13 cellular contexts compared by ENCODE assay signal in the genomic region with DNA sequence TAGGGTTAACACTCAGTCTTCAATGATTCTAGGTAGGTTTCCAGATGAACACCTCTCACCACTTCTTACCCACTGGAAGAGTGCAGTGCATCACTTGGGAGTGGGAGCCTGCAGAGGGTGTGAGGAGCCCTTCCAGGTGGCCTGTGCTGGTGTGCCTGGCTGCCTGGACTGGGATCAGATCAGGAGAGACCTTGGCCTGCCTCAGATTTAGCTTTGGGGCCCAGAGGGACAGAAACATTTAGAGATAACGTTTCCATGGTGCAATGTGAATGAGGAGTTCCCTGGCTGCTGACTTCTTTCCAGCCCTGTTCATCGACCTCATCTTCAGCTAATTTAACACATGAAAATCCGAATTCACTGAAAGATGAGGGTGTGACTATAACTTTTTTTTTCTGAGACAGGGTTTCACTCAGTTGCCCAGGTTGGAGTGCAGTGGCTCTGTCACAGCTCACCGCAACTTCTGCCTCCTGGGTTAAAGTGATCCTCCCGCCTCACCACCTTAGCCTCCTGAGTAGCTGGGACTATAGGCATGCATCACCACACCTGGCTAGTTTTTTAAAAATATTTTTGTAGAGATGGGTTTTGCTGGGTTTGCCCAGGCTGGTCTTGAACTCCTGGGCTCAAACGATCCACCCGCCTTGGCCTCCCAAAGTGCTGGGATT. TPM values are rescaled to one million over a fixed set of nuclear protein-coding genes. Genes with fewer than 3 reads are reported as not detected.
DNase-seq lines count a peak whose midpoint lies in the region; ATAC-seq and TF ChIP-seq lines count a peak whose summit lies in the region.
"Had no signal": no experiment of that assay in that cellular context is flagged by ENCODE, and none has a peak within 500 bp of the region (broad histone marks: within the 10 kb centered on the region; RNA-seq: fewer than 3 reads in every experiment).

No MANE protein-coding gene starts in this region.

- intact Hi-C loops in adrenal gland (cut with DNase I) (no loop called here), right lobe of liver (cut with DNase I) (no loop called here)

- H3K9me2 ChIP-seq in Karpas-422 (replicated peaks; ENCODE audit: insufficient read depth, low read length), result no peaks in the 10 kb centered on the region

- H4K20me1 ChIP-seq in Karpas-422 (ENCODE audit: insufficient read depth, low read depth, low read length), result no peaks in the 10 kb centered on the region

- H3K9me3 ChIP-seq in Karpas-422 (ENCODE audit: low read length) (no peaks in the 10 kb centered on the region), adrenal gland (replicated peaks in 1 of 3) (no peaks in the 10 kb centered on the region), right lobe of liver (no peaks in the 10 kb centered on the region), stomach smooth muscle (ENCODE audit: control insufficient read depth in 2 of 2, low read length in 2 of 2) (no peaks in the 10 kb centered on the region)

- H3K36me3 ChIP-seq in Karpas-422 (ENCODE audit: insufficient read depth, low read length) (peaks cover 2% of the 10 kb centered on the region), adrenal gland (replicated peaks in 1 of 2) (peaks cover 0 to 3% of the 10 kb centered on the region in 2 donors), right lobe of liver (peaks cover 0 to under 1% (median 0%) of the 10 kb centered on the region in 4 donors), stomach smooth muscle (ENCODE audit: control insufficient read depth in 2 of 2, insufficient read depth in 2 of 2, low read length in 2 of 2) (no peaks in the 10 kb centered on the region)

- H3K9ac ChIP-seq in Karpas-422 (ENCODE audit: low read length) (peak overlapping the region; percentile 51), stomach smooth muscle (ENCODE audit: low read length in 2 of 2) (no peak overlapping the region)

- peaks cover 94% of the 10 kb centered on the region for H3K4me1 ChIP-seq in Karpas-422 (ENCODE audit: low read length)
- H3K4me1 ChIP-seq in adrenal gland (replicated peaks in 1 of 2), result peaks cover 51 to 76% of the 10 kb centered on the region in 2 donors
- peaks cover 0 to 36% (median 4%) of the 10 kb centered on the region in 4 donors for H3K4me1 ChIP-seq in right lobe of liver
- peaks cover 54% of the 10 kb centered on the region for H3K4me1 ChIP-seq in stomach smooth muscle (ENCODE audit: control insufficient read depth, insufficient read depth, low read length)

- TF ChIP-seq CTCF in adrenal gland (IDR thresholded peaks at IDR 0.05), result no peak
- no peak for TF ChIP-seq CTCF in right lobe of liver (IDR thresholded peaks at IDR 0.05)
- TF ChIP-seq CTCF in GM20000 (IDR thresholded peaks at IDR 0.05; ENCODE audit: extremely low read depth, missing control alignments), result no peak

- no peak for TF ChIP-seq POLR2A in adrenal gland (IDR thresholded peaks at IDR 0.05)
- TF ChIP-seq POLR2A in right lobe of liver (IDR thresholded peaks at IDR 0.05), result no peak

- H3K4me3 ChIP-seq in Karpas-422 (ENCODE audit: low read length) (peak overlapping the region; percentile 4; the same call in 1 of the 2 replicates), adrenal gland (no peak overlapping the region), right lobe of liver (no peak overlapping the region), stomach smooth muscle (ENCODE audit: low read length in 2 of 2) (no peak overlapping the region)

- ATAC-seq in right lobe of liver (peak; percentile 53 to 74 (median 62)), GM19351 (IDR thresholded peaks at IDR 0.05; ENCODE audit: unreplicated experiment) (no peak)

- 56 to 68% (median 62%) methylated on average over 7 of the region's 7 CpGs for WGBS in adrenal gland, 4 donors
- WGBS in right lobe of liver (ENCODE audit: insufficient coverage, low coverage, low lambda C conversion rate, missing lambda C conversion rate), result 62% methylated on average over 7 of the region's 7 CpGs

- H3K79me2 ChIP-seq in Karpas-422 (ENCODE audit: low read length), result peaks cover 96% of the 10 kb centered on the region

- H3K27ac ChIP-seq in Karpas-422 (ENCODE audit: low read length), result peak overlapping the region; percentile 82
- peak overlapping the region in 4 of 5 donors; percentile 41 to 77 (median 67) for H3K27ac ChIP-seq in adrenal gland
- peak overlapping the region in 1 of 3 donors; percentile 24 for H3K27ac ChIP-seq in right lobe of liver
- peak overlapping the region; percentile 24 for H3K27ac ChIP-seq in stomach smooth muscle (ENCODE audit: low read length)

- H3K4me2 ChIP-seq in Karpas-422 (ENCODE audit: low read depth, low read length, poor library complexity, severe bottlenecking), result peak overlapping the region; percentile 53

- H3K27me3 ChIP-seq in Karpas-422 (ENCODE audit: low read length) (no peaks in the 10 kb centered on the region), adrenal gland (no peaks in the 10 kb centered on the region), right lobe of liver (no peaks in the 10 kb centered on the region), stomach smooth muscle (ENCODE audit: control insufficient read depth in 1 of 2, insufficient read depth in 2 of 2, low read length in 2 of 2) (no peaks in the 10 kb centered on the region)

- DNase-seq in Karpas-422 (peak; percentile 70), adrenal gland (peak; percentile 49 to 85 (median 76)), right lobe of liver (peak in 1 of 3 donors; percentile 72), UCSD-AML1 (lab: John Stamatoyannopoulos, UW; ENCODE audit: unreplicated experiment) (no peak), GM20000 (ENCODE audit: low spot score) (no peak), NCI-H82 (lab: John Stamatoyannopoulos, UW) (no peak)
- DNase-seq: activated CD4-positive, alpha-beta T cell treated with anti-CD3 and anti-CD28 coated beads for 4 hours; activated naive CD4-positive, alpha-beta T cell treated with anti-CD3 and anti-CD28 coated beads, Interleukin-2, amount 10 ng/mL, durations not matched to agents 7 days and 5 days; effector memory CD4-positive, alpha-beta T cell; NCI-H1105; stimulated activated CD4-positive, alpha-beta T cell treated with anti-CD3 and anti-CD28 coated beads, Interleukin-12 subunit alpha, Interleukin-12 subunit beta, amount 100 ng/mL, for 4 hours had no signal

- H2AFZ ChIP-seq in Karpas-422 (ENCODE audit: low read length), result no peak overlapping the region

RNA-seq across cellular contexts. Expression of a gene that starts 53.6 kb away (rescaled TPM):
- 43.8 and 46.0 TPM in 2 replicates for total RNA-seq in Karpas-422 (2014; rRNA removed; shearing (Covaris generic); ENCODE audit: low replicate concordance)
- total RNA-seq in adrenal gland, result 10 to 100 TPM; 33.3 to 75.5 (median 52.0) TPM
- polyA plus RNA-seq in adrenal gland, result 10 to 100 TPM in 1 of 3 donors, 1 to 10 TPM in 2; 7.8 to 22.8 (median 9.3) TPM
- total RNA-seq in right lobe of liver, result 10 to 100 TPM in 5 of 6 experiments, 1 to 10 TPM in 1; 9.6 to 17.4 (median 12.5) TPM

Comparison
In these comparisons a context has a peak if more than half of its experiments do, and no peak if none do; other contexts are left out.
1. DNase-seq: peak in Karpas-422 (single experiment) and adrenal gland (7 of 7); none in UCSD-AML1 (single experiment), GM20000 (single experiment) and NCI-H82 (single experiment).